15 cellular contexts compared by ENCODE assay signal in genomic region chr1:154787171-154787570, GRCh38.
A peak's percentile ranks its signal among the peaks of the same experiment; 100 is the strongest.
DNase-seq lines count a peak whose midpoint lies in the region; ATAC-seq and TF ChIP-seq lines count a peak whose summit lies in the region.
"Had no signal": no experiment of that assay in that cellular context is flagged by ENCODE, and none has a peak within 500 bp of the region (broad histone marks: within the 10 kb centered on the region; RNA-seq: fewer than 3 reads in every experiment).

No MANE protein-coding gene starts in this region.

- TF ChIP-seq CTCF in activated CD8-positive, alpha-beta T cell treated with anti-CD3 and anti-CD28 coated beads for 36 hours (IDR thresholded peaks at IDR 0.05), result no peak

- no peak overlapping the region for H3K4me3 ChIP-seq in naive thymus-derived CD4-positive, alpha-beta T cell (ENCODE audit: low read length)

- H3K27ac ChIP-seq in naive thymus-derived CD4-positive, alpha-beta T cell (ENCODE audit: low read depth, low read length), result no peak overlapping the region
- H3K27ac ChIP-seq: HL-60 had no signal

- H3K27me3 Mint-ChIP-seq in activated naive CD8-positive, alpha-beta T cell, result no peaks in the 10 kb centered on the region
- no peaks in the 10 kb centered on the region for H3K27me3 Mint-ChIP-seq in activated naive CD8-positive, alpha-beta T cell treated with anti-CD3 and anti-CD28 coated beads for 36 hours
- H3K27me3 Mint-ChIP-seq in activated CD8-positive, alpha-beta T cell treated with anti-CD3 and anti-CD28 coated beads for 36 hours, result no peaks in the 10 kb centered on the region
- peaks cover 0 to 3% (median 0%) of the 10 kb centered on the region in 5 donors for H3K27me3 Mint-ChIP-seq in naive thymus-derived CD4-positive, alpha-beta T cell

- POLR2A ChIA-PET in activated CD8-positive, alpha-beta T cell treated with anti-CD3 and anti-CD28 coated beads for 36 hours (lab: Charles Lee), result no interaction called here
- POLR2A ChIA-PET in naive thymus-derived CD4-positive, alpha-beta T cell (lab: Charles Lee), result no interaction called here

- H3K4me3 Mint-ChIP-seq in activated naive CD8-positive, alpha-beta T cell, result no peak overlapping the region
- H3K4me3 Mint-ChIP-seq in activated naive CD8-positive, alpha-beta T cell treated with anti-CD3 and anti-CD28 coated beads for 36 hours, result no peak overlapping the region
- H3K4me3 Mint-ChIP-seq in activated CD8-positive, alpha-beta T cell treated with anti-CD3 and anti-CD28 coated beads for 36 hours, result no peak overlapping the region
- H3K4me3 Mint-ChIP-seq in naive thymus-derived CD4-positive, alpha-beta T cell, result no peak overlapping the region
- H3K4me3 Mint-ChIP-seq: CD8-positive, alpha-beta T cell; H9 had no signal

- DNase-seq in activated naive CD8-positive, alpha-beta T cell treated with anti-CD3 and anti-CD28 coated beads for 36 hours, result no peak
- no peak for DNase-seq in activated CD8-positive, alpha-beta T cell treated with anti-CD3 and anti-CD28 coated beads for 36 hours
- DNase-seq in naive thymus-derived CD4-positive, alpha-beta T cell, result no peak
- DNase-seq in left ventricle myocardium superior, result no peak
- DNase-seq in islet precursor cell, result no peak
- DNase-seq: BE2C; CD8-positive, alpha-beta T cell; DMS53; EL; H9; NCI-H82; RPMI8226 had no signal

- no peak for ATAC-seq in activated CD8-positive, alpha-beta T cell treated with anti-CD3 and anti-CD28 coated beads for 36 hours
- ATAC-seq in naive thymus-derived CD4-positive, alpha-beta T cell, result no peak
- ATAC-seq in HG03097 (IDR thresholded peaks at IDR 0.05; ENCODE audit: low FRiP score, unreplicated experiment) (no peak), left ventricle myocardium superior (no peak)
- ATAC-seq: CD8-positive, alpha-beta T cell had no signal

- H3K9me3 ChIP-seq in naive thymus-derived CD4-positive, alpha-beta T cell (ENCODE audit: control insufficient read depth in 2 of 3, low read length in 3 of 3), result no peaks in the 10 kb centered on the region
- H3K9me3 ChIP-seq: BE2C had no signal

- no peaks in the 10 kb centered on the region for H3K27me3 ChIP-seq in naive thymus-derived CD4-positive, alpha-beta T cell (ENCODE audit: control insufficient read depth in 2 of 2, insufficient read depth in 2 of 2, low read length in 2 of 2)
- H3K27me3 ChIP-seq: BE2C had no signal

- peaks cover 58% of the 10 kb centered on the region for H3K4me1 Mint-ChIP-seq in activated naive CD8-positive, alpha-beta T cell (ENCODE audit: low read depth)
- H3K4me1 Mint-ChIP-seq in activated naive CD8-positive, alpha-beta T cell treated with anti-CD3 and anti-CD28 coated beads for 36 hours, result peaks cover 59% of the 10 kb centered on the region
- H3K4me1 Mint-ChIP-seq in activated CD8-positive, alpha-beta T cell treated with anti-CD3 and anti-CD28 coated beads for 36 hours (ENCODE audit: low read depth), result peaks cover 53% of the 10 kb centered on the region
- H3K4me1 Mint-ChIP-seq in naive thymus-derived CD4-positive, alpha-beta T cell, result peaks cover 34 to 82% (median 67%) of the 10 kb centered on the region in 7 donors

- peak overlapping the region; percentile 96 for H3K27ac Mint-ChIP-seq in activated naive CD8-positive, alpha-beta T cell
- no peak overlapping the region for H3K27ac Mint-ChIP-seq in activated naive CD8-positive, alpha-beta T cell treated with anti-CD3 and anti-CD28 coated beads for 36 hours
- peak overlapping the region; percentile 49 for H3K27ac Mint-ChIP-seq in activated CD8-positive, alpha-beta T cell treated with anti-CD3 and anti-CD28 coated beads for 36 hours
- H3K27ac Mint-ChIP-seq in naive thymus-derived CD4-positive, alpha-beta T cell, result peak overlapping the region in 5 of 9 donors; percentile 58 to 99 (median 95)

- H3K36me3 ChIP-seq in naive thymus-derived CD4-positive, alpha-beta T cell (ENCODE audit: control insufficient read depth in 2 of 3, insufficient read depth in 3 of 3, low read length in 3 of 3), result no peaks in the 10 kb centered on the region
- H3K36me3 ChIP-seq: BE2C had no signal

- no peaks in the 10 kb centered on the region for H3K9me3 Mint-ChIP-seq in activated naive CD8-positive, alpha-beta T cell (ENCODE audit: low read depth)
- H3K9me3 Mint-ChIP-seq in activated naive CD8-positive, alpha-beta T cell treated with anti-CD3 and anti-CD28 coated beads for 36 hours, result no peaks in the 10 kb centered on the region
- no peaks in the 10 kb centered on the region for H3K9me3 Mint-ChIP-seq in activated CD8-positive, alpha-beta T cell treated with anti-CD3 and anti-CD28 coated beads for 36 hours
- H3K9me3 Mint-ChIP-seq in naive thymus-derived CD4-positive, alpha-beta T cell, result no peaks in the 10 kb centered on the region
- H3K9me3 Mint-ChIP-seq: CD8-positive, alpha-beta T cell; H9 had no signal

- H3K4me1 ChIP-seq in naive thymus-derived CD4-positive, alpha-beta T cell (ENCODE audit: control insufficient read depth in 2 of 2, insufficient read depth in 2 of 2, low read length in 2 of 2), result peaks cover 30 to 51% of the 10 kb centered on the region in 2 donors

- no peaks in the 10 kb centered on the region for H3K36me3 Mint-ChIP-seq in activated naive CD8-positive, alpha-beta T cell
- H3K36me3 Mint-ChIP-seq in activated naive CD8-positive, alpha-beta T cell treated with anti-CD3 and anti-CD28 coated beads for 36 hours, result no peaks in the 10 kb centered on the region
- no peaks in the 10 kb centered on the region for H3K36me3 Mint-ChIP-seq in activated CD8-positive, alpha-beta T cell treated with anti-CD3 and anti-CD28 coated beads for 36 hours (ENCODE audit: low read depth)
- H3K36me3 Mint-ChIP-seq in naive thymus-derived CD4-positive, alpha-beta T cell, result no peaks in the 10 kb centered on the region
- H3K36me3 Mint-ChIP-seq: CD8-positive, alpha-beta T cell had no signal

- CTCF ChIA-PET in activated CD8-positive, alpha-beta T cell treated with anti-CD3 and anti-CD28 coated beads for 36 hours (lab: Charles Lee), result interaction anchor here (1.0 kb wide), 1 partner anchor 40 kb away, joined by 3 read pairs; no protein-coding TSS in a partner anchor
- CTCF ChIA-PET in naive thymus-derived CD4-positive, alpha-beta T cell (lab: Charles Lee), result interaction anchor here (1.4 kb wide), 1 partner anchor 21 kb away, joined by 3 read pairs; no protein-coding TSS in a partner anchor

- intact Hi-C loops in activated CD8-positive, alpha-beta T cell treated with anti-CD3 and anti-CD28 coated beads for 36 hours (cut with micrococcal nuclease), result no loop called here
- intact Hi-C loops in naive thymus-derived CD4-positive, alpha-beta T cell (cut with micrococcal nuclease), result loop anchor here (5.0 kb wide), 2 partner anchors 150 to 1070 kb away; partner anchors contain the start of genes GON4L (in 1 of the 2), PMVK (in 1 of the 2) and SYT11 (in 1 of the 2)
- intact Hi-C loops in left ventricle myocardium superior (cut with micrococcal nuclease), result no loop called here

Comparison
In these comparisons a context has a peak if more than half of its experiments do, and no peak if none do; other contexts are left out.
1. intact Hi-C loops: an anchor here in naive thymus-derived CD4-positive, alpha-beta T cell (5.0 kb wide); none called in activated CD8-positive, alpha-beta T cell treated with anti-CD3 and anti-CD28 coated beads for 36 hours and left ventricle myocardium superior.